In the genomic region with DNA sequence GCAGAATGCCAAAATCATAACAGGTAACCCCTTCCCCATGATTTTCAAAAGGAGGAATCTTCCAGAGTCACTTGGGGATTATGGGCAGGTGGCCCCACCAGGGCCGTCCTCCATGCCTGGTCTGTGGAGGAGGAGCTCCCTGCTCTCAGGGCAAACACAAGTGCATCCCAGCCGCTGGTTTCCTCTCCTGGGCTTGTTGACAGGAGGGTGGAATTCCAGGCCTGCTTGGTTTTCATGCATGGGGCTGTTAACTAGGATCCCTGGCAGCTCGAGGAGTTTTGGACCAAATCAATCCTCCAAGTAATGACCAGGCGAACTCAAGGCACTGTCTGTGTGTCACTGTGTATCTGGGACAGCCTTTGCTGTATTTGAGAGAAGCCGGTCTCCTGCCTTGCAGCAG, we compare ENCODE assay signal across 19 cellular contexts. TPM values are rescaled to one million over a fixed set of nuclear protein-coding genes. Genes with fewer than 3 reads are reported as not detected.
DNase-seq lines count a peak whose midpoint lies in the region; TF ChIP-seq lines count a peak whose summit lies in the region.
"Had no signal": no experiment of that assay in that cellular context is flagged by ENCODE, and none has a peak within 500 bp of the region (broad histone marks: within the 10 kb centered on the region; RNA-seq: fewer than 3 reads in every experiment).

No MANE protein-coding gene starts in this region.

- H2AK5ac ChIP-seq in neuronal stem cell (ENCODE audit: low read depth, low read length), result no peak overlapping the region

- BruUV-seq in PC-9 (replicated peaks; lab: Mats Ljungman, UMichigan), result TSS peak; percentile 78

- H3K23ac ChIP-seq in neuronal stem cell (ENCODE audit: low read depth, low read length, poor library complexity), result no peak overlapping the region

- H3K27ac ChIP-seq in PC-9 (peak overlapping the region; percentile 93), esophagus (ENCODE audit: low read depth in 2 of 2, low read length in 1 of 2) (peak overlapping the region; percentile 37 to 73), neuronal stem cell (replicated peaks; ENCODE audit: low read length) (no peak overlapping the region)
- H3K27ac ChIP-seq: neutrophil, tibial artery, VCaP had no signal

- H3K14ac ChIP-seq in neuronal stem cell (ENCODE audit: low read length), result no peak overlapping the region

- H3K9ac ChIP-seq in neuronal stem cell (ENCODE audit: low read depth, low read length, poor library complexity), result no peak overlapping the region
- H3K9ac ChIP-seq: SK-N-SH had no signal

- no peak overlapping the region for H3K18ac ChIP-seq in neuronal stem cell (ENCODE audit: low read length)

- H3K79me2 ChIP-seq in PC-9 (ENCODE audit: low read depth), result no peaks in the 10 kb centered on the region

- DNase-seq in H7, result peak; percentile 51
- peak in 1 of 2 experiments; percentile 21 for DNase-seq in PC-9
- DNase-seq in neuronal stem cell (ENCODE audit: low spot score), result no peak
- no peak for DNase-seq in NCI-H1417 treated with DMSO at 0.1 percent for 48 hours (lab: John Stamatoyannopoulos, UW)
- DNase-seq in cerebellar cortex (ENCODE audit: low spot score), result no peak
- DNase-seq in SKM-1 treated with dmso at 0.1 percent for 144 hours (lab: John Stamatoyannopoulos, UW; ENCODE audit: unreplicated experiment), result no peak
- DNase-seq in NCI-H2227 treated with DMSO at 0.1 percent for 48 hours (lab: John Stamatoyannopoulos, UW), result no peak
- DNase-seq: activated CD4-positive, alpha-beta T cell treated with anti-CD3 and anti-CD28 coated beads, Interleukin-2, amount 50 U/mL, for 1 hour; CD8-positive, alpha-beta memory T cell; EL; MV-4-11; NCI-H187; stimulated activated naive CD4-positive, alpha-beta T cell treated with Interleukin-2 at 50 U/mL for 16 hours had no signal

- H2BK12ac ChIP-seq in neuronal stem cell (ENCODE audit: low read length), result no peak overlapping the region

- H4K91ac ChIP-seq in neuronal stem cell (ENCODE audit: low read depth, low read length, poor library complexity), result no peak overlapping the region

- H3K4me1 ChIP-seq in PC-9 (replicated peaks; ENCODE audit: insufficient read depth) (peaks cover 39% of the 10 kb centered on the region), esophagus (ENCODE audit: control insufficient read depth in 2 of 2, insufficient read depth in 2 of 2, low read length in 1 of 2) (peaks cover 0 to 19% of the 10 kb centered on the region in 2 donors), neuronal stem cell (ENCODE audit: control insufficient read depth in 2 of 2, insufficient read depth in 1 of 2, low read depth in 1 of 2, low read length in 2 of 2) (peaks cover 0 to 3% of the 10 kb centered on the region in 2 donors)
- H3K4me1 ChIP-seq: prostate gland had no signal

- TF ChIP-seq CTCF in PC-9 (conservative IDR thresholded peaks at IDR 0.05), result no peak

- CTCF ChIA-PET in PC-9 (lab: Charles Lee), result no interaction called here

- H2BK5ac ChIP-seq in neuronal stem cell (ENCODE audit: low read length), result no peak overlapping the region

- H3K9me3 ChIP-seq in PC-9 (ENCODE audit: insufficient read depth, low read depth) (peaks cover 7% of the 10 kb centered on the region), esophagus (ENCODE audit: control insufficient read depth in 2 of 2, insufficient read depth in 1 of 2, low read depth in 1 of 2, low read length in 1 of 2) (no peaks in the 10 kb centered on the region), neuronal stem cell (replicated peaks in 1 of 2; ENCODE audit: control insufficient read depth in 2 of 2, insufficient read depth in 1 of 2, low read depth in 1 of 2, low read length in 2 of 2) (peaks cover 0 to 3% of the 10 kb centered on the region in 2 donors)
- H3K9me3 ChIP-seq: neutrophil, prostate gland, SK-N-SH, tibial artery had no signal

- no peak overlapping the region for H2BK120ac ChIP-seq in neuronal stem cell (ENCODE audit: low read depth, low read length)

- H4K20me1 ChIP-seq in PC-9 (ENCODE audit: insufficient read depth), result no peaks in the 10 kb centered on the region

- H2AFZ ChIP-seq in PC-9 (peak overlapping the region; percentile 7; the same call in 1 of the 2 replicates), neuronal stem cell (ENCODE audit: low read length) (peak overlapping the region; percentile 58)

- POLR2A ChIA-PET in PC-9 (lab: Charles Lee; ENCODE audit: unreplicated experiment), result interaction anchor here (0.6 to 1.4 kb wide), 4 partner anchors 8 to 146 kb away, joined by 3 to 13 read pairs (median 8); no protein-coding TSS in a partner anchor

- H3F3A ChIP-seq in PC-9 (ENCODE audit: insufficient read depth, low read depth), result peaks cover 29% of the 10 kb centered on the region; the same call in 1 of the 2 replicates

- H3K27me3 ChIP-seq in H7 (ENCODE audit: control insufficient read depth, insufficient read depth, low read length) (no peaks in the 10 kb centered on the region), PC-9 (ENCODE audit: insufficient read depth, low read depth) (no peaks in the 10 kb centered on the region), esophagus (ENCODE audit: control insufficient read depth in 1 of 2, insufficient read depth in 2 of 2, low read length in 2 of 2) (no peaks in the 10 kb centered on the region), neuronal stem cell (ENCODE audit: control insufficient read depth in 3 of 3, insufficient read depth in 3 of 3, low read depth in 1 of 3, low read length in 3 of 3) (peaks cover 0 to 4% (median 0%) of the 10 kb centered on the region in 3 experiments)
- H3K27me3 ChIP-seq: neutrophil had no signal

- no peak overlapping the region for H2BK15ac ChIP-seq in neuronal stem cell (ENCODE audit: low read length)

- WGBS in esophagus, 2 donors, result 61 to 65% methylated on average over 5 of the region's 5 CpGs
- WGBS in neuronal stem cell (ENCODE audit: extremely low coverage in 2 of 2, insufficient read length in 2 of 2, insufficient replicate concordance in 1 of 2), 2 donors, result no CpG with 5 or more reads among the region's 5 CpGs

- H3K36me3 ChIP-seq in H7 (replicated peaks; ENCODE audit: control insufficient read depth, insufficient read depth, low read length) (no peaks in the 10 kb centered on the region), PC-9 (ENCODE audit: low read depth) (no peaks in the 10 kb centered on the region; the same call in 1 of the 2 replicates), esophagus (ENCODE audit: control insufficient read depth in 2 of 2, insufficient read depth in 2 of 2, low read length in 1 of 2) (no peaks in the 10 kb centered on the region), neuronal stem cell (replicated peaks in 1 of 2; ENCODE audit: control insufficient read depth in 2 of 2, insufficient read depth in 2 of 2, low read length in 2 of 2) (no peaks in the 10 kb centered on the region)
- H3K36me3 ChIP-seq: neutrophil, prostate gland, tibial artery had no signal

- intact Hi-C loops in PC-9 (cut with micrococcal nuclease; ENCODE audit: unreplicated experiment), result loop anchor here (2.0 to 10.0 kb wide), 2 partner anchors 71 to 317 kb away; a partner anchor contains a TSS

- H3K9me2 ChIP-seq in PC-9 (ENCODE audit: insufficient read depth), result no peaks in the 10 kb centered on the region
- H3K9me2 ChIP-seq: SK-N-SH had no signal

- no peak overlapping the region for H3K4ac ChIP-seq in neuronal stem cell (ENCODE audit: low read length)

- no peaks in the 10 kb centered on the region for H3K79me1 ChIP-seq in neuronal stem cell (ENCODE audit: low read depth, low read length)

- H3K4me3 ChIP-seq in H7 (ENCODE audit: insufficient read depth, low read depth, low read length) (no peak overlapping the region), PC-9 (no peak overlapping the region), esophagus (ENCODE audit: low read depth in 1 of 2, low read length in 2 of 2) (no peak overlapping the region), neuronal stem cell (ENCODE audit: low read length in 2 of 2) (no peak overlapping the region)
- H3K4me3 ChIP-seq: prostate gland, tibial artery had no signal

- H3K4me2 ChIP-seq in PC-9 (peak overlapping the region; percentile 65), neuronal stem cell (ENCODE audit: insufficient read depth, low read length, poor library complexity, severe bottlenecking) (no peak overlapping the region)
- H3K4me2 ChIP-seq: SK-N-SH had no signal

- H4K8ac ChIP-seq in neuronal stem cell (ENCODE audit: low read depth, low read length), result no peak overlapping the region

RNA-seq across cellular contexts. Expression of a gene that starts 45.3 kb away (rescaled TPM):
- 3.5 and 4.1 TPM in 2 replicates for total RNA-seq in H7 (2014; rRNA removed; shearing (Covaris generic))
- 46.0 and 60.0 TPM in 2 replicates for total RNA-seq in PC-9 (2021)
- 10 to 100 TPM; 53.2 to 60.0 TPM for polyA plus RNA-seq in esophagus
- polyA plus RNA-seq in neuronal stem cell (2013, experiment 1 of 2), result 6.6 TPM
- polyA plus RNA-seq in neuronal stem cell (2013, experiment 2 of 2), result 6.6 TPM

RNA-seq across cellular contexts. Expression of a gene that starts 57.9 kb away (rescaled TPM):
- total RNA-seq in H7 (2014; rRNA removed; shearing (Covaris generic)), result not detected in 2 replicates
- total RNA-seq in PC-9 (2021), result 1.7 and 2.7 TPM in 2 replicates
- polyA plus RNA-seq in esophagus, result 1 to 10 TPM in 1 of 2 donors, under 1 TPM in 1; 0.94 to 1.3 TPM
- 0.08 TPM for polyA plus RNA-seq in neuronal stem cell (2013, experiment 1 of 2)
- polyA plus RNA-seq in neuronal stem cell (2013, experiment 2 of 2), result 0.07 TPM
